In the genomic region with DNA sequence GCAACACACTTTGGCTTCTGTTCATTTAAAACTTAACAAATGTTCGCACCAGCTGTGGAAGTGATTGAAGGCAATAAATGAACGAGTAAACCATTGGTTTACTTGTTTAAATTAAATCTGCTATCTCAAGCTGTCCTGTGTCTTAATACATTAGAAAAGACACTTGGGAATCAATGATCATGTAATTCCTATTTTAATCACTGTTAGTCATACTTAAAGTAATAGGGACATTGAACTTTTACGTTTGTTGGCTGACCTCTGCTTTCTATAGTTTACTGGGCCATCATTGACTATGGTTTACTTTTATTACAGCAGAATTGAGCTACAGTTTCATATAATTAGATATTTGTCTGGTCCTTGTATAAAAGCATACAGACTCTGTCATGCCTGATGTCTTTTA, we compare ENCODE assay signal across 23 cellular contexts.
"Had no signal": no experiment of that assay in that cellular context is flagged by ENCODE, and none has a peak within 500 bp of the region (broad histone marks: within the 10 kb centered on the region; RNA-seq: fewer than 3 reads in every experiment).

No MANE protein-coding gene starts in this region.

- H3K4me3 Mint-ChIP-seq: immature natural killer cell; memory B cell; natural killer cell; neural crest cell; stimulated activated naive CD8-positive, alpha-beta T cell treated with anti-CD3 and anti-CD28 coated beads, Interleukin-15, amount 100 ng/mL, for 72 hours had no signal

- DNase-seq: cortex of kidney; hypothalamus; immature natural killer cell; natural killer cell; pancreas; right lobe of liver; small intestine; stimulated activated CD4-positive, alpha-beta T cell treated with anti-CD3 and anti-CD28 coated beads, Interleukin-15, amount 100 ng/mL, for 24 hours; stimulated activated CD4-positive, alpha-beta T cell treated with anti-CD3 and anti-CD28 coated beads, Interleukin-4, amount 100 ng/mL, for 1 hour; stimulated activated CD8-positive, alpha-beta memory T cell treated with anti-CD3 and anti-CD28 coated beads, Interleukin-4, amount 100 ng/mL, for 48 hours; stimulated activated naive CD4-positive, alpha-beta T cell; stimulated activated naive CD8-positive, alpha-beta T cell treated with anti-CD3 and anti-CD28 coated beads, Interleukin-15, amount 100 ng/mL, for 72 hours; transverse colon; upper lobe of right lung; uterus had no signal

- H3K4me1 ChIP-seq: pancreas, right lobe of liver, suprapubic skin, transverse colon, uterus had no signal

- FAIRE-seq: frontal cortex, keratinocyte, pancreas, small intestine had no signal

- H3K36me3 Mint-ChIP-seq: natural killer cell had no signal

- H3K27me3 ChIP-seq: neutrophil, pancreas, right lobe of liver, suprapubic skin, transverse colon, upper lobe of right lung, uterus had no signal

- ATAC-seq: left lobe of liver; natural killer cell; pancreas; right lobe of liver; stimulated activated naive CD8-positive, alpha-beta T cell treated with anti-CD3 and anti-CD28 coated beads, Interleukin-15, amount 100 ng/mL, for 72 hours; upper lobe of right lung had no signal

- H3K9me3 ChIP-seq: neutrophil, pancreas, right lobe of liver, suprapubic skin, transverse colon, upper lobe of right lung, uterus had no signal

- H3K27ac ChIP-seq: neutrophil, pancreas, right lobe of liver, suprapubic skin, transverse colon, upper lobe of right lung, uterus had no signal

- H3K9me3 Mint-ChIP-seq: immature natural killer cell; memory B cell; natural killer cell; neural crest cell; stimulated activated naive CD8-positive, alpha-beta T cell treated with anti-CD3 and anti-CD28 coated beads, Interleukin-15, amount 100 ng/mL, for 72 hours had no signal

- H3K4me1 Mint-ChIP-seq: natural killer cell, neural crest cell had no signal

- H3K4me3 ChIP-seq: lung, pancreas, right lobe of liver, suprapubic skin, transverse colon, upper lobe of right lung, uterus had no signal

- H3K27me3 Mint-ChIP-seq: memory B cell; stimulated activated naive CD8-positive, alpha-beta T cell treated with anti-CD3 and anti-CD28 coated beads, Interleukin-15, amount 100 ng/mL, for 72 hours had no signal

- H3K27ac Mint-ChIP-seq: immature natural killer cell; memory B cell; natural killer cell; stimulated activated naive CD8-positive, alpha-beta T cell treated with anti-CD3 and anti-CD28 coated beads, Interleukin-15, amount 100 ng/mL, for 72 hours had no signal

- H3K36me3 ChIP-seq: neutrophil, pancreas, right lobe of liver, suprapubic skin, transverse colon, upper lobe of right lung, uterus had no signal
